In genomic region chr2:88753833-88754584, GRCh38 we compare ENCODE assay signal across 9 cellular contexts.
DNase-seq lines count a peak whose midpoint lies in the region; ATAC-seq and TF ChIP-seq lines count a peak whose summit lies in the region.
"Had no signal": no experiment of that assay in that cellular context is flagged by ENCODE, and none has a peak within 500 bp of the region (broad histone marks: within the 10 kb centered on the region; RNA-seq: fewer than 3 reads in every experiment).

No MANE protein-coding gene starts in this region.

- intact Hi-C loops in upper lobe of right lung (cut with DNase I) = no loop called here
- intact Hi-C loops in prostate gland (cut with DNase I) = no loop called here

- peaks cover 11% of the 10 kb centered on the region for H3K9me3 Mint-ChIP-seq in type B pancreatic cell

- no peak for TF ChIP-seq POLR2A in prostate gland (IDR thresholded peaks at IDR 0.05)

- no peak for TF ChIP-seq CTCF in astrocyte of the spinal cord (IDR thresholded peaks at IDR 0.05; ENCODE audit: low read depth, low read length)
- no peak for TF ChIP-seq CTCF in upper lobe of right lung (IDR thresholded peaks at IDR 0.05)
- TF ChIP-seq CTCF in type B pancreatic cell (conservative IDR thresholded peaks at IDR 0.05) = no peak
- no peak for TF ChIP-seq CTCF in prostate gland (IDR thresholded peaks at IDR 0.05)

- ATAC-seq in GM19452 (IDR thresholded peaks at IDR 0.05; ENCODE audit: unreplicated experiment) (peak; percentile 92), HG03432 (IDR thresholded peaks at IDR 0.05; ENCODE audit: unreplicated experiment) (peak; percentile 92), upper lobe of right lung (no peak)

- no peak overlapping the region for H3K27ac Mint-ChIP-seq in type B pancreatic cell
- H3K27ac Mint-ChIP-seq: dendritic cell treated with granulocyte-macrophage colony-stimulating factor and Interleukin-4, amounts not matched to agents 40 ng/mL and 50 ng/mL, for 4 days had no signal

- H3K36me3 ChIP-seq in upper lobe of right lung = peaks cover 40% of the 10 kb centered on the region
- no peaks in the 10 kb centered on the region for H3K36me3 ChIP-seq in prostate gland

- peaks cover 37% of the 10 kb centered on the region for H3K36me3 Mint-ChIP-seq in type B pancreatic cell

- H3K27ac ChIP-seq in upper lobe of right lung (no peak overlapping the region), prostate gland (no peak overlapping the region)

- WGBS in prostate gland = 90% methylated on average over 4 of the region's 4 CpGs

- DNase-seq in DMS53 treated with DMSO at 0.1 percent for 48 hours (lab: John Stamatoyannopoulos, UW; ENCODE audit: unreplicated experiment) (peak; percentile 11), astrocyte of the spinal cord (ENCODE audit: low read depth, low spot score) (peak; percentile 16), upper lobe of right lung (no peak), cerebellar cortex (ENCODE audit: low spot score) (no peak), type B pancreatic cell (ENCODE audit: extremely low spot score, unreplicated experiment) (no peak), prostate gland (ENCODE audit: low spot score) (no peak)

- H3K27me3 Mint-ChIP-seq in type B pancreatic cell = no peaks in the 10 kb centered on the region
- H3K27me3 Mint-ChIP-seq: dendritic cell treated with granulocyte-macrophage colony-stimulating factor and Interleukin-4, amounts not matched to agents 40 ng/mL and 50 ng/mL, for 4 days had no signal

- no peaks in the 10 kb centered on the region for H3K4me1 ChIP-seq in upper lobe of right lung
- no peaks in the 10 kb centered on the region for H3K4me1 ChIP-seq in prostate gland (replicated peaks)

- no peak overlapping the region for H3K4me3 Mint-ChIP-seq in type B pancreatic cell
- H3K4me3 Mint-ChIP-seq: dendritic cell treated with granulocyte-macrophage colony-stimulating factor and Interleukin-4, amounts not matched to agents 40 ng/mL and 50 ng/mL, for 4 days had no signal

- no peak overlapping the region for H3K4me3 ChIP-seq in astrocyte of the spinal cord (ENCODE audit: low read depth, low read length)
- no peak overlapping the region for H3K4me3 ChIP-seq in upper lobe of right lung
- H3K4me3 ChIP-seq in prostate gland = no peak overlapping the region

- H3K4me1 Mint-ChIP-seq in type B pancreatic cell (ENCODE audit: unreplicated experiment) = no peaks in the 10 kb centered on the region

- H3K27me3 ChIP-seq in upper lobe of right lung (no peaks in the 10 kb centered on the region), prostate gland (replicated peaks; ENCODE audit: insufficient read depth) (no peaks in the 10 kb centered on the region)

- peaks cover 9% of the 10 kb centered on the region for H3K9me3 ChIP-seq in upper lobe of right lung
- no peaks in the 10 kb centered on the region for H3K9me3 ChIP-seq in prostate gland

- in situ Hi-C loops in astrocyte of the spinal cord (cut with HindIII; ENCODE audit: low sequenced_read_pairs) = no loop called here

Comparison
In these comparisons a context has a peak if more than half of its experiments do, and no peak if none do; other contexts are left out.
1. DNase-seq: peak in DMS53 treated with DMSO at 0.1 percent for 48 hours (single experiment) and astrocyte of the spinal cord (single experiment); none in upper lobe of right lung (single experiment), cerebellar cortex (single experiment), type B pancreatic cell (single experiment) and prostate gland (single experiment).